In the genomic region with DNA sequence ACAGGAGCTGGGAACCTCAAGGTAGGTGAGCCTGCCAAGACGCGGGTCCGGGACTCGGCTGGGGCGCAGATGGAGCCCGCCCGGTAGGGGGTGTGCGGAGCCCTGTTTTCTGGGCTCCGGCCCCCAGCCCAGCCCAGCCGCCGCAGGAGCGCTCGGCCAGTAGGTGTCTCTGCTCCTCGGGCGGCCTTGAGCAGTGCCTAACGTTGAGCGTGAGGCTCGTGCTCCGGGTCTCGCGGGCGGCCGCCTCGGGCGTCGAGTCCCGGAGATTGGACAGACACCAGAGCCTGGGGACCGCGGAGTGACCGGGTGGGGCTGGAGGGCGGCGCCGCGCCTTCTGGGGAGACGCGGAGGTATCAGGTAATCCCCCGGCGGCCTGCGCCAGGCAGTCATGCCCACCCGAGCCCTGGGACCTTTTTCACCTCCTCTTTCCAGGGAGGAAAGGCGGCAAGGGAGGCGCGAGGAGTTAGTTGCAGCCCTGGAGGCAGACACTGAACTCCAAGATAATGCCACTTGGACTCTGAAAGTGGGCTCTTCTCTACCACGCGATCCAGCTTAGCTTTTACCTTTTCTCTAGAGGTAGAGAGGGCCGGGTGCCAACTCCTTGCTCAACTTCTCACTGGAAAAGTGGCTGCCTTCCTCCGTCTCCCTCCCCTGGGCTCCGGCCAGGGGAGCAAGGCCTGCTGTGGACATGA, we compare ENCODE assay signal across 8 cellular contexts. TPM values are rescaled to one million over a fixed set of nuclear protein-coding genes. Genes with fewer than 3 reads are reported as not detected.
A peak's percentile ranks its signal among the peaks of the same experiment; 100 is the strongest.
DNase-seq lines count a peak whose midpoint lies in the region; ATAC-seq and TF ChIP-seq lines count a peak whose summit lies in the region.

No MANE protein-coding gene starts in this region.

- ATAC-seq in GM19035 (IDR thresholded peaks at IDR 0.05; ENCODE audit: unreplicated experiment), result peak; percentile 93
- ATAC-seq in HG03175 (IDR thresholded peaks at IDR 0.05; ENCODE audit: unreplicated experiment), result peak; percentile 97
- peak; percentile 96 for ATAC-seq in SK-N-SH treated with all-trans-retinoic acid at 6 μM for 48 hours

- H3K4me1 Mint-ChIP-seq in brain, result no peaks in the 10 kb centered on the region

- H3K36me3 Mint-ChIP-seq in brain, result no peaks in the 10 kb centered on the region

- H3K27me3 ChIP-seq in BE2C, result peaks cover 24% of the 10 kb centered on the region
- no peaks in the 10 kb centered on the region for H3K27me3 ChIP-seq in SJCRH30

- peak overlapping the region; percentile 36 for H3K4me3 ChIP-seq in BE2C (ENCODE audit: low read depth, low read length)
- no peak overlapping the region for H3K4me3 ChIP-seq in SJCRH30

- peak overlapping the region in 2 of 5 experiments; percentile 37 to 45 for H3K4me3 Mint-ChIP-seq in brain

- no peaks in the 10 kb centered on the region for H3K9me3 ChIP-seq in BE2C
- H3K9me3 ChIP-seq in SJCRH30 (replicated peaks), result no peaks in the 10 kb centered on the region

- H3K27ac Mint-ChIP-seq in brain, result no peak overlapping the region

- TF ChIP-seq CTCF in BE2C (IDR thresholded peaks at IDR 0.05; ENCODE audit: low read depth, low read length), result peak; percentile 70
- TF ChIP-seq CTCF in brain (conservative IDR thresholded peaks at IDR 0.05), result peak; percentile 74 to 84

- H3K27ac ChIP-seq in SJCRH30, result no peak overlapping the region

- H3K27me3 Mint-ChIP-seq in brain, result peaks cover 30% of the 10 kb centered on the region

- no peaks in the 10 kb centered on the region for H3K4me1 ChIP-seq in BE2C
- no peaks in the 10 kb centered on the region for H3K4me1 ChIP-seq in SJCRH30

- no peaks in the 10 kb centered on the region for H3K9me3 Mint-ChIP-seq in brain

- DNase-seq in BE2C (peak; percentile 82), iris pigment epithelial cell (ENCODE audit: low read depth) (peak; percentile 63), SJCRH30 (no peak)
- peak; percentile 78 for DNase-seq in stimulated activated CD4-positive, alpha-beta T cell treated with anti-CD3 and anti-CD28 coated beads, Interleukin-15, amount 100 ng/mL, for 24 hours

- H3K36me3 ChIP-seq in BE2C (no peaks in the 10 kb centered on the region), SJCRH30 (no peaks in the 10 kb centered on the region)

TF ChIP-seq in SK-N-SH treated with all-trans-retinoic acid at 6 μM for 48 hours, 23 proteins besides CTCF, POLR2A, EP300 and RAD21:
- TF ChIP-seq SNAI2 (CRISPR knock-in tag; IDR thresholded peaks at IDR 0.05) (no peak), ZFP30 (CRISPR knock-in tag; IDR thresholded peaks at IDR 0.05) (no peak), TCF4 (CRISPR knock-in tag; IDR thresholded peaks at IDR 0.05; ENCODE audit: borderline replicate concordance) (no peak), BACH2 (CRISPR knock-in tag; IDR thresholded peaks at IDR 0.05; ENCODE audit: borderline replicate concordance) (no peak), TOX (CRISPR knock-in tag; IDR thresholded peaks at IDR 0.05; ENCODE audit: borderline replicate concordance) (no peak)

RNA-seq across cellular contexts. Expression of a gene that starts 14.5 kb away (rescaled TPM):
- polyA plus RNA-seq in BE2C (2012; ENCODE audit: insufficient read depth, insufficient read length, low read depth), result 1.6 TPM
- 2.1 TPM for polyA plus RNA-seq in brain (ENCODE audit: insufficient read depth, low read depth, low replicate concordance)
- total RNA-seq in SJCRH30 (2014; rRNA removed; shearing (Covaris generic)), result not detected in 2 replicates

RNA-seq across cellular contexts. Expression of a gene that starts 36.4 kb away (rescaled TPM):
- not detected for polyA plus RNA-seq in BE2C (2012; ENCODE audit: insufficient read depth, insufficient read length, low read depth)
- 1.9 TPM for polyA plus RNA-seq in brain (ENCODE audit: insufficient read depth, low read depth, low replicate concordance)
- not detected in 2 replicates for total RNA-seq in SJCRH30 (2014; rRNA removed; shearing (Covaris generic))

Comparison
In these comparisons a context has a peak if more than half of its experiments do, and no peak if none do; other contexts are left out.
1. DNase-seq: peak in BE2C (single experiment), iris pigment epithelial cell (single experiment) and stimulated activated CD4-positive, alpha-beta T cell treated with anti-CD3 and anti-CD28 coated beads, Interleukin-15, amount 100 ng/mL, for 24 hours (single experiment); none in SJCRH30 (0 of 2).
2. Peak in every context shown above with its lines, with median percentiles within 50 percentile points of each other: ATAC-seq.